In the genomic region with DNA sequence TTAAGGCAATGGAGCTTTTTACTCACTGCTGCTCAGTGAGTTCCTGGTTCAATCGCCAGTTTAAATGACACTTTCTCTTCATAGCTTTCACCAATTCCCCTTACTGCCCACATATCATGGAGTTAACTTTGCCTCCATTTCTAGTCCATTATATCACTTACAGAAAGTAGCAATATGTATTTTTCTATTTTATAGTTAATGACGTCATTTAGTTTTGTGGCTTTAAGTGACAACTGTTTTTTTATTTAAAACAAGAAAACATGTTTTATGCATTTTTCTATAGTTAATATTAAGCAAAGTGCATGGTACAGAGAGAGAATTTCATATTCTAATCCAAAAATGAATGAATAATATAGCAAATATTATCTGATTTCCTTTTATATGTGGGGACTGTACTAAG, we compare ENCODE assay signal across 4 cellular contexts.
A peak's percentile ranks its signal among the peaks of the same experiment; 100 is the strongest.
TF ChIP-seq lines count a peak whose summit lies in the region.

No MANE protein-coding gene starts in this region.

TF ChIP-seq in HepG2, 621 proteins besides CTCF, POLR2A, EP300 and RAD21:
- TF ChIP-seq ATF7 (IDR thresholded peaks at IDR 0.05): peak; percentile 97
- no peak for TF ChIP-seq ATF7 (CRISPR knock-in tag; IDR thresholded peaks at IDR 0.05)
- peak; percentile 83 for TF ChIP-seq CREB1 (IDR thresholded peaks at IDR 0.05)
- no peak for TF ChIP-seq CREB1 (CRISPR knock-in tag; IDR thresholded peaks at IDR 0.05)
- TF ChIP-seq ZBTB3 (CRISPR knock-in tag; IDR thresholded peaks at IDR 0.05; ENCODE audit: borderline replicate concordance, low read depth): no peak
- TF ChIP-seq, protein P1, sequence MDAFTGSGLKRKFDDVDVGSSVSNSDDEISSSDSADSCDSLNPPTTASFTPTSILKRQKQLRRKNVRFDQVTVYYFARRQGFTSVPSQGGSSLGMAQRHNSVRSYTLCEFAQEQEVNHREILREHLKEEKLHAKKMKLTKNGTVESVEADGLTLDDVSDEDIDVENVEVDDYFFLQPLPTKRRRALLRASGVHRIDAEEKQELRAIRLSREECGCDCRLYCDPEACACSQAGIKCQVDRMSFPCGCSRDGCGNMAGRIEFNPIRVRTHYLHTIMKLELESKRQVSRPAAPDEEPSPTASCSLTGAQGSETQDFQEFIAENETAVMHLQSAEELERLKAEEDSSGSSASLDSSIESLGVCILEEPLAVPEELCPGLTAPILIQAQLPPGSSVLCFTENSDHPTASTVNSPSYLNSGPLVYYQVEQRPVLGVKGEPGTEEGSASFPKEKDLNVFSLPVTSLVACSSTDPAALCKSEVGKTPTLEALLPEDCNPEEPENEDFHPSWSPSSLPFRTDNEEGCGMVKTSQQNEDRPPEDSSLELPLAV (CRISPR knock-in tag; conservative IDR thresholded peaks at IDR 0.05; ENCODE audit: low read depth): no peak
- no peak for TF ChIP-seq ZNF557 (CRISPR knock-in tag; IDR thresholded peaks at IDR 0.05)
- no peak for TF ChIP-seq NFRKB (IDR thresholded peaks at IDR 0.05)
- TF ChIP-seq, protein P2, sequence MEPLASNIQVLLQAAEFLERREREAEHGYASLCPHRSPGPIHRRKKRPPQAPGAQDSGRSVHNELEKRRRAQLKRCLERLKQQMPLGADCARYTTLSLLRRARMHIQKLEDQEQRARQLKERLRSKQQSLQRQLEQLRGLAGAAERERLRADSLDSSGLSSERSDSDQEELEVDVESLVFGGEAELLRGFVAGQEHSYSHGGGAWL (CRISPR knock-in tag; IDR thresholded peaks at IDR 0.05): no peak

TF ChIP-seq in HEK293, 187 proteins besides CTCF, POLR2A, EP300 and RAD21:
- TF ChIP-seq ZNF792 (tag by site-specific recombination; IDR thresholded peaks at IDR 0.05): no peak
- TF ChIP-seq, protein P3, sequence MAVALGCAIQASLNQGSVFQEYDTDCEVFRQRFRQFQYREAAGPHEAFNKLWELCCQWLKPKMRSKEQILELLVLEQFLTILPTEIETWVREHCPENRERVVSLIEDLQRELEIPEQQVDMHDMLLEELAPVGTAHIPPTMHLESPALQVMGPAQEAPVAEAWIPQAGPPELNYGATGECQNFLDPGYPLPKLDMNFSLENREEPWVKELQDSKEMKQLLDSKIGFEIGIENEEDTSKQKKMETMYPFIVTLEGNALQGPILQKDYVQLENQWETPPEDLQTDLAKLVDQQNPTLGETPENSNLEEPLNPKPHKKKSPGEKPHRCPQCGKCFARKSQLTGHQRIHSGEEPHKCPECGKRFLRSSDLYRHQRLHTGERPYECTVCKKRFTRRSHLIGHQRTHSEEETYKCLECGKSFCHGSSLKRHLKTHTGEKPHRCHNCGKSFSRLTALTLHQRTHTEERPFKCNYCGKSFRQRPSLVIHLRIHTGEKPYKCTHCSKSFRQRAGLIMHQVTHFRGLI (tag by site-specific recombination; IDR thresholded peaks at IDR 0.05): no peak
- TF ChIP-seq, protein P4, sequence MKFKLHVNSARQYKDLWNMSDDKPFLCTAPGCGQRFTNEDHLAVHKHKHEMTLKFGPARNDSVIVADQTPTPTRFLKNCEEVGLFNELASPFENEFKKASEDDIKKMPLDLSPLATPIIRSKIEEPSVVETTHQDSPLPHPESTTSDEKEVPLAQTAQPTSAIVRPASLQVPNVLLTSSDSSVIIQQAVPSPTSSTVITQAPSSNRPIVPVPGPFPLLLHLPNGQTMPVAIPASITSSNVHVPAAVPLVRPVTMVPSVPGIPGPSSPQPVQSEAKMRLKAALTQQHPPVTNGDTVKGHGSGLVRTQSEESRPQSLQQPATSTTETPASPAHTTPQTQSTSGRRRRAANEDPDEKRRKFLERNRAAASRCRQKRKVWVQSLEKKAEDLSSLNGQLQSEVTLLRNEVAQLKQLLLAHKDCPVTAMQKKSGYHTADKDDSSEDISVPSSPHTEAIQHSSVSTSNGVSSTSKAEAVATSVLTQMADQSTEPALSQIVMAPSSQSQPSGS (tag by site-specific recombination; IDR thresholded peaks at IDR 0.05; ENCODE audit: low read depth): 0 out of 2 replicates have a peak, but pooled peaks have one; percentile 28
TF ChIP-seq in HEK293: peak in this region for 1.

TF ChIP-seq in GM12878, 131 proteins besides CTCF, POLR2A, EP300 and RAD21:
- no peak for TF ChIP-seq SMAD1 (IDR thresholded peaks at IDR 0.05; ENCODE audit: low read depth, partially characterized antibody)
- TF ChIP-seq STAT1 (conservative IDR thresholded peaks at IDR 0.05): no peak
- TF ChIP-seq ATF7 (IDR thresholded peaks at IDR 0.05; ENCODE audit: low read depth): peak; percentile 82
- TF ChIP-seq ZNF384 (IDR thresholded peaks at IDR 0.05; ENCODE audit: borderline replicate concordance, low read depth, low read length): no peak
- TF ChIP-seq, protein P5, sequence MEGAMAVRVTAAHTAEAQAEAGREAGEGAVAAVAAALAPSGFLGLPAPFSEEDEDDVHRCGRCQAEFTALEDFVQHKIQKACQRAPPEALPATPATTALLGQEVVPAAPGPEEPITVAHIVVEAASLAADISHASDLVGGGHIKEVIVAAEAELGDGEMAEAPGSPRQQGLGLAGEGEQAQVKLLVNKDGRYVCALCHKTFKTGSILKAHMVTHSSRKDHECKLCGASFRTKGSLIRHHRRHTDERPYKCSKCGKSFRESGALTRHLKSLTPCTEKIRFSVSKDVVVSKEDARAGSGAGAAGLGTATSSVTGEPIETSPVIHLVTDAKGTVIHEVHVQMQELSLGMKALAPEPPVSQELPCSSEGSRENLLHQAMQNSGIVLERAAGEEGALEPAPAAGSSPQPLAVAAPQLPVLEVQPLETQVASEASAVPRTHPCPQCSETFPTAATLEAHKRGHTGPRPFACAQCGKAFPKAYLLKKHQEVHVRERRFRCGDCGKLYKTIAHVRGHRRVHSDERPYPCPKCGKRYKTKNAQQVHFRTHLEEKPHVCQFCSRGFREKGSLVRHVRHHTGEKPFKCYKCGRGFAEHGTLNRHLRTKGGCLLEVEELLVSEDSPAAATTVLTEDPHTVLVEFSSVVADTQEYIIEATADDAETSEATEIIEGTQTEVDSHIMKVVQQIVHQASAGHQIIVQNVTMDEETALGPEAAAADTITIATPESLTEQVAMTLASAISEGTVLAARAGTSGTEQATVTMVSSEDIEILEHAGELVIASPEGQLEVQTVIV (IDR thresholded peaks at IDR 0.05; ENCODE audit: borderline replicate concordance, partially characterized antibody): no peak

TF ChIP-seq in K562, 482 proteins besides CTCF, POLR2A, EP300 and RAD21:
- TF ChIP-seq, protein P6, sequence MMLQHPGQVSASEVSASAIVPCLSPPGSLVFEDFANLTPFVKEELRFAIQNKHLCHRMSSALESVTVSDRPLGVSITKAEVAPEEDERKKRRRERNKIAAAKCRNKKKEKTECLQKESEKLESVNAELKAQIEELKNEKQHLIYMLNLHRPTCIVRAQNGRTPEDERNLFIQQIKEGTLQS (IDR thresholded peaks at IDR 0.05): peak; percentile 40; the same call in 1 of the 2 replicates
- TF ChIP-seq, protein P6 (CRISPR knock-in tag; conservative IDR thresholded peaks at IDR 0.05): no peak
- TF ChIP-seq ATF7 (IDR thresholded peaks at IDR 0.05): peak; percentile 26; the same call in 1 of the 2 replicates
- no peak for TF ChIP-seq ZNF175 (CRISPR knock-in tag; IDR thresholded peaks at IDR 0.05; ENCODE audit: low read depth)
- TF ChIP-seq, protein P7, sequence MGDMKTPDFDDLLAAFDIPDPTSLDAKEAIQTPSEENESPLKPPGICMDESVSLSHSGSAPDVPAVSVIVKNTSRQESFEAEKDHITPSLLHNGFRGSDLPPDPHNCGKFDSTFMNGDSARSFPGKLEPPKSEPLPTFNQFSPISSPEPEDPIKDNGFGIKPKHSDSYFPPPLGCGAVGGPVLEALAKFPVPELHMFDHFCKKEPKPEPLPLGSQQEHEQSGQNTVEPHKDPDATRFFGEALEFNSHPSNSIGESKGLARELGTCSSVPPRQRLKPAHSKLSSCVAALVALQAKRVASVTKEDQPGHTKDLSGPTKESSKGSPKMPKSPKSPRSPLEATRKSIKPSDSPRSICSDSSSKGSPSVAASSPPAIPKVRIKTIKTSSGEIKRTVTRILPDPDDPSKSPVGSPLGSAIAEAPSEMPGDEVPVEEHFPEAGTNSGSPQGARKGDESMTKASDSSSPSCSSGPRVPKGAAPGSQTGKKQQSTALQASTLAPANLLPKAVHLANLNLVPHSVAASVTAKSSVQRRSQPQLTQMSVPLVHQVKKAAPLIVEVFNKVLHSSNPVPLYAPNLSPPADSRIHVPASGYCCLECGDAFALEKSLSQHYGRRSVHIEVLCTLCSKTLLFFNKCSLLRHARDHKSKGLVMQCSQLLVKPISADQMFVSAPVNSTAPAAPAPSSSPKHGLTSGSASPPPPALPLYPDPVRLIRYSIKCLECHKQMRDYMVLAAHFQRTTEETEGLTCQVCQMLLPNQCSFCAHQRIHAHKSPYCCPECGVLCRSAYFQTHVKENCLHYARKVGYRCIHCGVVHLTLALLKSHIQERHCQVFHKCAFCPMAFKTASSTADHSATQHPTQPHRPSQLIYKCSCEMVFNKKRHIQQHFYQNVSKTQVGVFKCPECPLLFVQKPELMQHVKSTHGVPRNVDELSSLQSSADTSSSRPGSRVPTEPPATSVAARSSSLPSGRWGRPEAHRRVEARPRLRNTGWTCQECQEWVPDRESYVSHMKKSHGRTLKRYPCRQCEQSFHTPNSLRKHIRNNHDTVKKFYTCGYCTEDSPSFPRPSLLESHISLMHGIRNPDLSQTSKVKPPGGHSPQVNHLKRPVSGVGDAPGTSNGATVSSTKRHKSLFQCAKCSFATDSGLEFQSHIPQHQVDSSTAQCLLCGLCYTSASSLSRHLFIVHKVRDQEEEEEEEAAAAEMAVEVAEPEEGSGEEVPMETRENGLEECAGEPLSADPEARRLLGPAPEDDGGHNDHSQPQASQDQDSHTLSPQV (IDR thresholded peaks at IDR 0.05): no peak
